10 cellular contexts compared by ENCODE assay signal in the genomic region with DNA sequence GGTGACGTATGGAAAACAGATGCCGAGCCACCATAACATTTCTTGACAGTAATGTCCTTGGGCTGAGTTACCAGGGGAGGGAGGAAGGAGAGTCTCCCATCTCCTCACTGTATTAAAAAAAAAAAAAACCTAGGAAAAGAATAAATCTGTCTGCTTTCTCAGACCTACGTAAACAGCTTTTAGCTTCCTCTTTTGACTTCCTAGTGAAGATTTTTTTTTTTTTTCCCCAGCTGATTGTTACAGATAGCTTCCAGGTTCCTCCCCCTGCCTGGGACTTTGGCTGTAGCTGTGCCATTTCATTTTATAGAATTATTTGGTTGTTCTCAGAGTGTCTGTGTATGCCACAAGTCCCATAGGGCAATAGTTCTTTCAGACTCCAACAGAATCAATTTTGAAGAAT. TPM values are rescaled to one million over a fixed set of nuclear protein-coding genes. Genes with fewer than 3 reads are reported as not detected.
A peak's percentile ranks its signal among the peaks of the same experiment; 100 is the strongest.
DNase-seq lines count a peak whose midpoint lies in the region; ATAC-seq and TF ChIP-seq lines count a peak whose summit lies in the region.
"Had no signal": no experiment of that assay in that cellular context is flagged by ENCODE, and none has a peak within 500 bp of the region (broad histone marks: within the 10 kb centered on the region; RNA-seq: fewer than 3 reads in every experiment).

No MANE protein-coding gene starts in this region.

- no peak for TF ChIP-seq CTCF in H9 (conservative IDR thresholded peaks at IDR 0.05)

- no peak overlapping the region for H3K14ac ChIP-seq in H9 (ENCODE audit: insufficient read depth, low read length)

- H2BK20ac ChIP-seq in H9 (ENCODE audit: low read depth, low read length, poor library complexity, severe bottlenecking) = no peak overlapping the region

- DNase-seq in AML-193 (lab: John Stamatoyannopoulos, UW) (peak; percentile 71 to 79), H9 (no peak), medulla oblongata (ENCODE audit: extremely low spot score) (peak; percentile 11), posterior cingulate gyrus (no peak), NCI-H1436 treated with DMSO at 0.1 percent for 48 hours (lab: John Stamatoyannopoulos, UW) (no peak)
- DNase-seq in activated T-helper 1 cell treated with anti-CD3 and anti-CD28 coated beads, Interleukin-12 subunit alpha, Interleukin-12 subunit beta, Interleukin-2, Interleukin-4 antibody, amounts not matched to agents 30 ng/mL and 10 ng/mL and 1 ng/mL, durations not matched to agents 14 hours and 24 hours and 36 hours (ENCODE audit: low spot score) = no peak
- DNase-seq: stimulated activated CD4-positive, alpha-beta T cell treated with anti-CD3 and anti-CD28 coated beads, Interleukin-2, amount 100 ng/mL, for 48 hours had no signal

- H3K4me1 Mint-ChIP-seq in H9 = peaks cover 12 to 14% of the 10 kb centered on the region in 2 experiments
- peaks cover 9% of the 10 kb centered on the region for H3K4me1 Mint-ChIP-seq in activated T-helper 1 cell treated with anti-CD3 and anti-CD28 coated beads, Interleukin-12 subunit alpha, Interleukin-12 subunit beta, Interleukin-2, Interleukin-4 antibody, amounts not matched to agents 30 ng/mL and 10 ng/mL and 1 ng/mL, durations not matched to agents 14 hours and 24 hours and 36 hours (ENCODE audit: low read depth)

- peaks cover 0 to 3% (median 0%) of the 10 kb centered on the region in 3 experiments; a peak in 1 of 7 replicates for H3K36me3 Mint-ChIP-seq in H9 (ENCODE audit: insufficient read depth in 1 of 3, low read depth in 3 of 3)
- H3K36me3 Mint-ChIP-seq in activated T-helper 1 cell treated with anti-CD3 and anti-CD28 coated beads, Interleukin-12 subunit alpha, Interleukin-12 subunit beta, Interleukin-2, Interleukin-4 antibody, amounts not matched to agents 30 ng/mL and 10 ng/mL and 1 ng/mL, durations not matched to agents 14 hours and 24 hours and 36 hours (ENCODE audit: low read depth) = peaks cover 4% of the 10 kb centered on the region

- H2BK120ac ChIP-seq in H9 (ENCODE audit: low read depth, low read length, poor library complexity, severe bottlenecking) = no peak overlapping the region

- no peak overlapping the region for H3K56ac ChIP-seq in H9 (ENCODE audit: insufficient read length, low read depth, low read length)

- no peak overlapping the region for H2BK15ac ChIP-seq in H9 (ENCODE audit: low read depth, low read length)

- no peak overlapping the region for H2BK5ac ChIP-seq in H9 (ENCODE audit: insufficient read length, low read length)

- no peak overlapping the region for H2AK5ac ChIP-seq in H9 (ENCODE audit: insufficient read length, low read length)

- no peak overlapping the region for H3K4ac ChIP-seq in H9 (ENCODE audit: low read depth, low read length)

- no peak overlapping the region for H4K5ac ChIP-seq in H9 (ENCODE audit: insufficient read length, low read depth, low read length)

- intact Hi-C loops in activated T-helper 1 cell treated with anti-CD3 and anti-CD28 coated beads, Interleukin-12 subunit alpha, Interleukin-12 subunit beta, Interleukin-2, Interleukin-4 antibody, amounts not matched to agents 30 ng/mL and 10 ng/mL and 1 ng/mL, durations not matched to agents 14 hours and 24 hours and 36 hours (cut with micrococcal nuclease) = loop anchor here (5.0 kb wide), 1 partner anchor 235 kb away; no protein-coding TSS in a partner anchor
- intact Hi-C loops in posterior cingulate gyrus (cut with DNase I) = no loop called here

- no peak overlapping the region for H3K27ac ChIP-seq in H9 (ENCODE audit: insufficient read length, low read depth, low read length)
- H3K27ac ChIP-seq: SJSA1 had no signal

- peak overlapping the region; percentile 72 for H3K4me2 ChIP-seq in H9 (ENCODE audit: insufficient read depth, insufficient read length, low read length)

- no CpG with 5 or more reads among the region's 3 CpGs for WGBS in H9 (ENCODE audit: extremely low coverage, insufficient read length, low lambda C conversion rate)

- H3K79me1 ChIP-seq in H9 (ENCODE audit: insufficient read depth, low read depth, low read length, poor library complexity, severe bottlenecking) = no peaks in the 10 kb centered on the region

- no peak overlapping the region for H3K18ac ChIP-seq in H9 (ENCODE audit: insufficient read length, low read depth, low read length)

- ATAC-seq in HG02973 (IDR thresholded peaks at IDR 0.05; ENCODE audit: unreplicated experiment) (no peak), GM18873 (IDR thresholded peaks at IDR 0.05; ENCODE audit: low FRiP score, unreplicated experiment) (no peak)

- H3K9me3 Mint-ChIP-seq in H9 = no peaks in the 10 kb centered on the region; a peak in 1 of 5 replicates
- no peaks in the 10 kb centered on the region for H3K9me3 Mint-ChIP-seq in activated T-helper 1 cell treated with anti-CD3 and anti-CD28 coated beads, Interleukin-12 subunit alpha, Interleukin-12 subunit beta, Interleukin-2, Interleukin-4 antibody, amounts not matched to agents 30 ng/mL and 10 ng/mL and 1 ng/mL, durations not matched to agents 14 hours and 24 hours and 36 hours

- H3T11ph ChIP-seq in H9 (ENCODE audit: low read length) = no peak overlapping the region

- no peaks in the 10 kb centered on the region for H3K4me1 ChIP-seq in H9 (ENCODE audit: insufficient read depth, low read length)

- no peak overlapping the region for H4K8ac ChIP-seq in H9 (replicated peaks; ENCODE audit: insufficient read length, low read depth, low read length)

- no peaks in the 10 kb centered on the region for H3K9me3 ChIP-seq in H9 (ENCODE audit: control insufficient read depth, low read depth, low read length)

- H2AFZ ChIP-seq in H9 (ENCODE audit: low read length) = no peak overlapping the region

- H3K79me2 ChIP-seq in H9 (ENCODE audit: insufficient read depth, low read length) = no peaks in the 10 kb centered on the region

- H3K23ac ChIP-seq in H9 (ENCODE audit: insufficient read length, low read depth, low read length) = no peak overlapping the region

- peak overlapping the region in 1 of 2 experiments; percentile 86; a peak in 2 of 5 replicates for H3K4me3 Mint-ChIP-seq in H9
- peak overlapping the region; percentile 78 for H3K4me3 Mint-ChIP-seq in activated T-helper 1 cell treated with anti-CD3 and anti-CD28 coated beads, Interleukin-12 subunit alpha, Interleukin-12 subunit beta, Interleukin-2, Interleukin-4 antibody, amounts not matched to agents 30 ng/mL and 10 ng/mL and 1 ng/mL, durations not matched to agents 14 hours and 24 hours and 36 hours

- H3K23me2 ChIP-seq in H9 (ENCODE audit: insufficient read length, low read depth, low read length, poor library complexity, severe bottlenecking) = peaks cover 12% of the 10 kb centered on the region

- H3K9ac ChIP-seq in H9 (ENCODE audit: extremely low read depth, insufficient read length, low read length) = no peak overlapping the region

- H2BK12ac ChIP-seq in H9 (ENCODE audit: insufficient read length, low read depth, low read length) = no peak overlapping the region

- no peaks in the 10 kb centered on the region for H4K20me1 ChIP-seq in H9 (ENCODE audit: control insufficient read depth, insufficient read depth, insufficient read length)

- no peak overlapping the region for H3K27ac Mint-ChIP-seq in H9
- H3K27ac Mint-ChIP-seq in activated T-helper 1 cell treated with anti-CD3 and anti-CD28 coated beads, Interleukin-12 subunit alpha, Interleukin-12 subunit beta, Interleukin-2, Interleukin-4 antibody, amounts not matched to agents 30 ng/mL and 10 ng/mL and 1 ng/mL, durations not matched to agents 14 hours and 24 hours and 36 hours = no peak overlapping the region

- H4K91ac ChIP-seq in H9 (ENCODE audit: insufficient read length, low read depth, low read length) = no peak overlapping the region

- peaks cover 17% of the 10 kb centered on the region; the same call in 1 of the 2 replicates for H3K27me3 ChIP-seq in H9 (ENCODE audit: insufficient read depth, low read length)

- H3K27me3 Mint-ChIP-seq in H9 (ENCODE audit: low read depth) = peaks cover 67% of the 10 kb centered on the region
- H3K27me3 Mint-ChIP-seq in activated T-helper 1 cell treated with anti-CD3 and anti-CD28 coated beads, Interleukin-12 subunit alpha, Interleukin-12 subunit beta, Interleukin-2, Interleukin-4 antibody, amounts not matched to agents 30 ng/mL and 10 ng/mL and 1 ng/mL, durations not matched to agents 14 hours and 24 hours and 36 hours (ENCODE audit: insufficient read depth) = peaks cover 63% of the 10 kb centered on the region

RNA-seq across cellular contexts. Expression of a gene that starts 23.0 kb away (rescaled TPM):
- 21.6 and 26.0 TPM in 2 replicates for total RNA-seq in H9 (2021)
- total RNA-seq in activated T-helper 1 cell treated with anti-CD3 and anti-CD28 coated beads, Interleukin-12 subunit alpha, Interleukin-12 subunit beta, Interleukin-2, Interleukin-4 antibody, amounts not matched to agents 30 ng/mL and 10 ng/mL and 1 ng/mL, durations not matched to agents 14 hours and 24 hours and 36 hours = 20.6 and 21.3 TPM in 2 replicates

RNA-seq across cellular contexts. Expression of a gene that starts 42.3 kb away (rescaled TPM):
- total RNA-seq in H9 (2021) = 1.6 and 2.2 TPM in 2 replicates
- total RNA-seq in activated T-helper 1 cell treated with anti-CD3 and anti-CD28 coated beads, Interleukin-12 subunit alpha, Interleukin-12 subunit beta, Interleukin-2, Interleukin-4 antibody, amounts not matched to agents 30 ng/mL and 10 ng/mL and 1 ng/mL, durations not matched to agents 14 hours and 24 hours and 36 hours = 1.1 and 1.6 TPM in 2 replicates
- total RNA-seq: SJSA1 had no signal

Comparison
In these comparisons a context has a peak if more than half of its experiments do, and no peak if none do; other contexts are left out.
1. DNase-seq: peak in AML-193 (2 of 2) and medulla oblongata (single experiment); none in H9 (single experiment), activated T-helper 1 cell treated with anti-CD3 and anti-CD28 coated beads, Interleukin-12 subunit alpha, Interleukin-12 subunit beta, Interleukin-2, Interleukin-4 antibody, amounts not matched to agents 30 ng/mL and 10 ng/mL and 1 ng/mL, durations not matched to agents 14 hours and 24 hours and 36 hours (single experiment), posterior cingulate gyrus (0 of 10) and NCI-H1436 treated with DMSO at 0.1 percent for 48 hours (single experiment).